In the genomic region with DNA sequence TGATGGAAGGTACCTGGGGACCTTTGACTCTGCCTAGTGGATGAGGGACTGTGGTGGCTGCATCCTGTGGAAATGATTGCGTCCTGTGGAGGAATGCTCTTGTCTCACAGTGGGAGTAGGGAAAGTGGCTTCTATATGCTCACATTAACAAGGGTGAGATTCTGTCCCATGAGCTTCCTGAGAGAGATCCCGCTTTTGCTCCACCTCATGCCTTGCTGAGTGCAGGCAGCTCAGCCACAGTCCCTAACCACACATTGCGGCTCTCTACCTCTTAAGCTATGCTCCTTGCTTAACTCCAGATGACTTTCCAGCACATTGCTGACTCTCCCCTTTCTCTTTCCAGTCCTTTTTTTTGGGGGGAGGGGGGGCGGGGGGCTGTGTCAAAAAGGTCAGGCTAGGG, we compare ENCODE assay signal across 1 cellular context.
TF ChIP-seq lines count a peak whose summit lies in the region.

No MANE protein-coding gene starts in this region.

TF ChIP-seq in GM23338, 12 proteins besides CTCF, POLR2A, EP300 and RAD21 (continued from another document):
- TF ChIP-seq, protein P1, sequence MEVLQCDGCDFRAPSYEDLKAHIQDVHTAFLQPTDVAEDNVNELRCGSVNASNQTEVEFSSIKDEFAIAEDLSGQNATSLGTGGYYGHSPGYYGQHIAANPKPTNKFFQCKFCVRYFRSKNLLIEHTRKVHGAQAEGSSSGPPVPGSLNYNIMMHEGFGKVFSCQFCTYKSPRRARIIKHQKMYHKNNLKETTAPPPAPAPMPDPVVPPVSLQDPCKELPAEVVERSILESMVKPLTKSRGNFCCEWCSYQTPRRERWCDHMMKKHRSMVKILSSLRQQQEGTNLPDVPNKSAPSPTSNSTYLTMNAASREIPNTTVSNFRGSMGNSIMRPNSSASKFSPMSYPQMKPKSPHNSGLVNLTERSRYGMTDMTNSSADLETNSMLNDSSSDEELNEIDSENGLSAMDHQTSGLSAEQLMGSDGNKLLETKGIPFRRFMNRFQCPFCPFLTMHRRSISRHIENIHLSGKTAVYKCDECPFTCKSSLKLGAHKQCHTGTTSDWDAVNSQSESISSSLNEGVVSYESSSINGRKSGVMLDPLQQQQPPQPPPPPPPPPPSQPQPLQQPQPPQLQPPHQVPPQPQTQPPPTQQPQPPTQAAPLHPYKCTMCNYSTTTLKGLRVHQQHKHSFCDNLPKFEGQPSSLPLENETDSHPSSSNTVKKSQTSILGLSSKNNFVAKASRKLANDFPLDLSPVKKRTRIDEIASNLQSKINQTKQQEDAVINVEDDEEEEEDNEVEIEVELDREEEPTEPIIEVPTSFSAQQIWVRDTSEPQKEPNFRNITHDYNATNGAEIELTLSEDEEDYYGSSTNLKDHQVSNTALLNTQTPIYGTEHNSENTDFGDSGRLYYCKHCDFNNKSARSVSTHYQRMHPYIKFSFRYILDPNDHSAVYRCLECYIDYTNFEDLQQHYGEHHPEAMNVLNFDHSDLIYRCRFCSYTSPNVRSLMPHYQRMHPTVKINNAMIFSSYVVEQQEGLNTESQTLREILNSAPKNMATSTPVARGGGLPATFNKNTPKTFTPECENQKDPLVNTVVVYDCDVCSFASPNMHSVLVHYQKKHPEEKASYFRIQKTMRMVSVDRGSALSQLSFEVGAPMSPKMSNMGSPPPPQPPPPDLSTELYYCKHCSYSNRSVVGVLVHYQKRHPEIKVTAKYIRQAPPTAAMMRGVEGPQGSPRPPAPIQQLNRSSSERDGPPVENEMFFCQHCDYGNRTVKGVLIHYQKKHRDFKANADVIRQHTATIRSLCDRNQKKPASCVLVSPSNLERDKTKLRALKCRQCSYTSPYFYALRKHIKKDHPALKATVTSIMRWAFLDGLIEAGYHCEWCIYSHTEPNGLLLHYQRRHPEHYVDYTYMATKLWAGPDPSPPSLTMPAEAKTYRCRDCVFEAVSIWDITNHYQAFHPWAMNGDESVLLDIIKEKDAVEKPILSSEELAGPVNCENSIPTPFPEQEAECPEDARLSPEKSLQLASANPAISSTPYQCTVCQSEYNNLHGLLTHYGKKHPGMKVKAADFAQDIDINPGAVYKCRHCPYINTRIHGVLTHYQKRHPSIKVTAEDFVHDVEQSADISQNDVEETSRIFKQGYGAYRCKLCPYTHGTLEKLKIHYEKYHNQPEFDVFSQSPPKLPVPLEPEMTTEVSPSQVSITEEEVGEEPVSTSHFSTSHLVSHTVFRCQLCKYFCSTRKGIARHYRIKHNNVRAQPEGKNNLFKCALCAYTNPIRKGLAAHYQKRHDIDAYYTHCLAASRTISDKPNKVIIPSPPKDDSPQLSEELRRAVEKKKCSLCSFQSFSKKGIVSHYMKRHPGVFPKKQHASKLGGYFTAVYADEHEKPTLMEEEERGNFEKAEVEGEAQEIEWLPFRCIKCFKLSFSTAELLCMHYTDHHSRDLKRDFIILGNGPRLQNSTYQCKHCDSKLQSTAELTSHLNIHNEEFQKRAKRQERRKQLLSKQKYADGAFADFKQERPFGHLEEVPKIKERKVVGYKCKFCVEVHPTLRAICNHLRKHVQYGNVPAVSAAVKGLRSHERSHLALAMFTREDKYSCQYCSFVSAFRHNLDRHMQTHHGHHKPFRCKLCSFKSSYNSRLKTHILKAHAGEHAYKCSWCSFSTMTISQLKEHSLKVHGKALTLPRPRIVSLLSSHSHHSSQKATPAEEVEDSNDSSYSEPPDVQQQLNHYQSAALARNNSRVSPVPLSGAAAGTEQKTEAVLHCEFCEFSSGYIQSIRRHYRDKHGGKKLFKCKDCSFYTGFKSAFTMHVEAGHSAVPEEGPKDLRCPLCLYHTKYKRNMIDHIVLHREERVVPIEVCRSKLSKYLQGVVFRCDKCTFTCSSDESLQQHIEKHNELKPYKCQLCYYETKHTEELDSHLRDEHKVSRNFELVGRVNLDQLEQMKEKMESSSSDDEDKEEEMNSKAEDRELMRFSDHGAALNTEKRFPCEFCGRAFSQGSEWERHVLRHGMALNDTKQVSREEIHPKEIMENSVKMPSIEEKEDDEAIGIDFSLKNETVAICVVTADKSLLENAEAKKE (CRISPR knock-in tag; IDR thresholded peaks at IDR 0.05), result no peak
- no peak for TF ChIP-seq JUNB (IDR thresholded peaks at IDR 0.05; ENCODE audit: unreplicated experiment)
- TF ChIP-seq EZH2phosphoT487 (IDR thresholded peaks at IDR 0.05; ENCODE audit: unreplicated experiment), result no peak
- TF ChIP-seq, protein P2, sequence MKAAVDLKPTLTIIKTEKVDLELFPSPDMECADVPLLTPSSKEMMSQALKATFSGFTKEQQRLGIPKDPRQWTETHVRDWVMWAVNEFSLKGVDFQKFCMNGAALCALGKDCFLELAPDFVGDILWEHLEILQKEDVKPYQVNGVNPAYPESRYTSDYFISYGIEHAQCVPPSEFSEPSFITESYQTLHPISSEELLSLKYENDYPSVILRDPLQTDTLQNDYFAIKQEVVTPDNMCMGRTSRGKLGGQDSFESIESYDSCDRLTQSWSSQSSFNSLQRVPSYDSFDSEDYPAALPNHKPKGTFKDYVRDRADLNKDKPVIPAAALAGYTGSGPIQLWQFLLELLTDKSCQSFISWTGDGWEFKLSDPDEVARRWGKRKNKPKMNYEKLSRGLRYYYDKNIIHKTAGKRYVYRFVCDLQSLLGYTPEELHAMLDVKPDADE (IDR thresholded peaks at IDR 0.05), result no peak
- TF ChIP-seq, protein P3, sequence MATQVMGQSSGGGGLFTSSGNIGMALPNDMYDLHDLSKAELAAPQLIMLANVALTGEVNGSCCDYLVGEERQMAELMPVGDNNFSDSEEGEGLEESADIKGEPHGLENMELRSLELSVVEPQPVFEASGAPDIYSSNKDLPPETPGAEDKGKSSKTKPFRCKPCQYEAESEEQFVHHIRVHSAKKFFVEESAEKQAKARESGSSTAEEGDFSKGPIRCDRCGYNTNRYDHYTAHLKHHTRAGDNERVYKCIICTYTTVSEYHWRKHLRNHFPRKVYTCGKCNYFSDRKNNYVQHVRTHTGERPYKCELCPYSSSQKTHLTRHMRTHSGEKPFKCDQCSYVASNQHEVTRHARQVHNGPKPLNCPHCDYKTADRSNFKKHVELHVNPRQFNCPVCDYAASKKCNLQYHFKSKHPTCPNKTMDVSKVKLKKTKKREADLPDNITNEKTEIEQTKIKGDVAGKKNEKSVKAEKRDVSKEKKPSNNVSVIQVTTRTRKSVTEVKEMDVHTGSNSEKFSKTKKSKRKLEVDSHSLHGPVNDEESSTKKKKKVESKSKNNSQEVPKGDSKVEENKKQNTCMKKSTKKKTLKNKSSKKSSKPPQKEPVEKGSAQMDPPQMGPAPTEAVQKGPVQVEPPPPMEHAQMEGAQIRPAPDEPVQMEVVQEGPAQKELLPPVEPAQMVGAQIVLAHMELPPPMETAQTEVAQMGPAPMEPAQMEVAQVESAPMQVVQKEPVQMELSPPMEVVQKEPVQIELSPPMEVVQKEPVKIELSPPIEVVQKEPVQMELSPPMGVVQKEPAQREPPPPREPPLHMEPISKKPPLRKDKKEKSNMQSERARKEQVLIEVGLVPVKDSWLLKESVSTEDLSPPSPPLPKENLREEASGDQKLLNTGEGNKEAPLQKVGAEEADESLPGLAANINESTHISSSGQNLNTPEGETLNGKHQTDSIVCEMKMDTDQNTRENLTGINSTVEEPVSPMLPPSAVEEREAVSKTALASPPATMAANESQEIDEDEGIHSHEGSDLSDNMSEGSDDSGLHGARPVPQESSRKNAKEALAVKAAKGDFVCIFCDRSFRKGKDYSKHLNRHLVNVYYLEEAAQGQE (IDR thresholded peaks at IDR 0.05; ENCODE audit: unreplicated experiment), result no peak
- no peak for TF ChIP-seq CREB1 (CRISPR knock-in tag; IDR thresholded peaks at IDR 0.05; ENCODE audit: low read depth)
- no peak for TF ChIP-seq POLR2AphosphoS5 (IDR thresholded peaks at IDR 0.05; ENCODE audit: low read depth)
- TF ChIP-seq NANOG (IDR thresholded peaks at IDR 0.05; ENCODE audit: borderline replicate concordance), result no peak
- TF ChIP-seq ZNF331 (CRISPR knock-in tag; IDR thresholded peaks at IDR 0.05; ENCODE audit: low read depth), result no peak
- no peak for TF ChIP-seq STAT1 (IDR thresholded peaks at IDR 0.05; ENCODE audit: unreplicated experiment)
